2 cellular contexts compared by ENCODE assay signal in the genomic region with DNA sequence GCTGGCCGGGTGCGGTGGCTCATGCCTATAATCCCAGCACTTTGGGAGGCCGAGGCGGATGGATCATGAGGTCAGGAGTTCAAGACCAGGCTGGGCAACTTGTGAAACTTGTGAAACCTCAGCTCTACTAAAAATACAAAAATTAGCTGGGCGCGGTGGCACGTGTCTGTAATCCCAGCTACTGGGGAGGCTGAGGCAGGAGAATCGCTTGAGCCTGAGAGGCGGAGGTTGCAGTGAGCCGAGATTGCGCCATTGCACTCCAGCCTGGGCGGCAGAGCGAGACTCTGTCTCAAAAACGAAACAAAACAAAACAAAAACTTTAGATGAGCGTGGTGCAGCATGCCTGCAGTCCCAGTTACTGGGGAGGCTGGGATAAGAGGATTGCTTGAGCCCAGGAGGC.
A peak's percentile ranks its signal among the peaks of the same experiment; 100 is the strongest.
TF ChIP-seq lines count a peak whose summit lies in the region.

No MANE protein-coding gene starts in this region.

TF ChIP-seq in K562, 482 proteins besides CTCF, POLR2A, EP300 and RAD21:
- TF ChIP-seq CEBPB (tag; IDR thresholded peaks at IDR 0.05), result peak; percentile 73

TF ChIP-seq in HepG2, 621 proteins besides CTCF, POLR2A, EP300 and RAD21:
- TF ChIP-seq ZNF430 (CRISPR knock-in tag; IDR thresholded peaks at IDR 0.05) (0 out of 2 replicates have a peak, but pooled peaks have one; percentile 22), PAF1 (CRISPR knock-in tag; IDR thresholded peaks at IDR 0.05) (0 out of 2 replicates have a peak, but pooled peaks have one; percentile 57), ZC3H13 (CRISPR knock-in tag; IDR thresholded peaks at IDR 0.05) (0 out of 2 replicates have a peak, but pooled peaks have one; percentile 1), ZNF501 (CRISPR knock-in tag; IDR thresholded peaks at IDR 0.05) (0 out of 2 replicates have a peak, but pooled peaks have one; percentile 13)
TF ChIP-seq in HepG2: peak in this region for 4; not testable (repeated sequence) for 617.
